Comparison of ENCODE assay signal across 6 cellular contexts in genomic region chr16:23595246-23595950, GRCh38. TPM values are rescaled to one million over a fixed set of nuclear protein-coding genes. Genes with fewer than 3 reads are reported as not detected.
DNase-seq lines count a peak whose midpoint lies in the region; ATAC-seq and TF ChIP-seq lines count a peak whose summit lies in the region.

No MANE protein-coding gene starts in this region.

- H3K36me3 Mint-ChIP-seq in activated naive CD8-positive, alpha-beta T cell treated with anti-CD3 and anti-CD28 coated beads, Interleukin-2, amount 10 ng/mL, durations not matched to agents 7 days and 5 days, result peaks cover 18% of the 10 kb centered on the region
- peaks cover 18% of the 10 kb centered on the region for H3K36me3 Mint-ChIP-seq in mesothelial cell of epicardium

- H3K27me3 Mint-ChIP-seq in activated naive CD8-positive, alpha-beta T cell treated with anti-CD3 and anti-CD28 coated beads, Interleukin-2, amount 10 ng/mL, durations not matched to agents 7 days and 5 days, result no peaks in the 10 kb centered on the region
- no peaks in the 10 kb centered on the region for H3K27me3 Mint-ChIP-seq in mesothelial cell of epicardium (ENCODE audit: low read depth)

- POLR2A ChIA-PET in activated naive CD8-positive, alpha-beta T cell treated with anti-CD3 and anti-CD28 coated beads, Interleukin-2, amount 10 ng/mL, durations not matched to agents 7 days and 5 days (lab: Charles Lee), result interaction anchor here (1.0 kb wide), 1 partner anchor 39 kb away, joined by 3 read pairs; no protein-coding TSS in a partner anchor

- peak overlapping the region; percentile 57 for H3K27ac Mint-ChIP-seq in activated naive CD8-positive, alpha-beta T cell treated with anti-CD3 and anti-CD28 coated beads, Interleukin-2, amount 10 ng/mL, durations not matched to agents 7 days and 5 days
- H3K27ac Mint-ChIP-seq in mesothelial cell of epicardium, result peak overlapping the region; percentile 34

- TF ChIP-seq CTCF in mesothelial cell of epicardium (IDR thresholded peaks at IDR 0.05; ENCODE audit: unreplicated experiment), result no peak

- no peaks in the 10 kb centered on the region for H3K9me3 Mint-ChIP-seq in activated naive CD8-positive, alpha-beta T cell treated with anti-CD3 and anti-CD28 coated beads, Interleukin-2, amount 10 ng/mL, durations not matched to agents 7 days and 5 days
- H3K9me3 Mint-ChIP-seq in mesothelial cell of epicardium, result no peaks in the 10 kb centered on the region

- peak overlapping the region; percentile 84 for H3K4me3 Mint-ChIP-seq in activated naive CD8-positive, alpha-beta T cell treated with anti-CD3 and anti-CD28 coated beads, Interleukin-2, amount 10 ng/mL, durations not matched to agents 7 days and 5 days
- peak overlapping the region; percentile 81 for H3K4me3 Mint-ChIP-seq in mesothelial cell of epicardium

- no peak for DNase-seq in activated naive CD8-positive, alpha-beta T cell treated with anti-CD3 and anti-CD28 coated beads, Interleukin-2, amount 10 ng/mL, durations not matched to agents 7 days and 5 days
- peak in 1 of 2 experiments; percentile 37 for DNase-seq in mesothelial cell of epicardium (ENCODE audit: low spot score in 2 of 2, unreplicated experiment in 2 of 2)
- DNase-seq in NCI-H2171 treated with DMSO at 0.1 percent for 48 hours (lab: John Stamatoyannopoulos, UW), result no peak
- no peak for DNase-seq in HuH-7.5 (ENCODE audit: low spot score)
- no peak for DNase-seq in midbrain (lab: John Stamatoyannopoulos, UW)

- peak; percentile 13 for ATAC-seq in HG02938 (IDR thresholded peaks at IDR 0.05; ENCODE audit: unreplicated experiment)
- no peak for ATAC-seq in activated naive CD8-positive, alpha-beta T cell treated with anti-CD3 and anti-CD28 coated beads, Interleukin-2, amount 10 ng/mL, durations not matched to agents 7 days and 5 days (ENCODE audit: low read depth)

- peaks cover 20% of the 10 kb centered on the region for H3K4me1 Mint-ChIP-seq in activated naive CD8-positive, alpha-beta T cell treated with anti-CD3 and anti-CD28 coated beads, Interleukin-2, amount 10 ng/mL, durations not matched to agents 7 days and 5 days
- H3K4me1 Mint-ChIP-seq in mesothelial cell of epicardium, result peaks cover 9% of the 10 kb centered on the region

RNA-seq across cellular contexts. Expression of gene NDUFAB1, which starts 0.7 kb away (rescaled TPM):
- 10 to 100 TPM; 65.0 to 66.3 TPM for total RNA-seq in activated naive CD8-positive, alpha-beta T cell treated with anti-CD3 and anti-CD28 coated beads, Interleukin-2, amount 10 ng/mL, durations not matched to agents 7 days and 5 days
- 61.0 to 66.7 TPM (median 63.7 TPM) in 3 replicates for total RNA-seq in mesothelial cell of epicardium

RNA-seq across cellular contexts. Expression of gene UBFD1, which starts 37.9 kb away (rescaled TPM):
- total RNA-seq in activated naive CD8-positive, alpha-beta T cell treated with anti-CD3 and anti-CD28 coated beads, Interleukin-2, amount 10 ng/mL, durations not matched to agents 7 days and 5 days, result 10 to 100 TPM; 43.3 to 44.6 TPM
- total RNA-seq in mesothelial cell of epicardium, result 99.6 to 114 TPM (median 109 TPM) in 3 replicates

RNA-seq across cellular contexts. Expression of gene EARS2, which starts 38.2 kb away (rescaled TPM):
- 10 to 100 TPM; 11.0 to 11.2 TPM for total RNA-seq in activated naive CD8-positive, alpha-beta T cell treated with anti-CD3 and anti-CD28 coated beads, Interleukin-2, amount 10 ng/mL, durations not matched to agents 7 days and 5 days
- total RNA-seq in mesothelial cell of epicardium, result 29.0 to 35.6 TPM (median 32.5 TPM) in 3 replicates

RNA-seq across cellular contexts. Expression of gene PALB2, which starts 45.7 kb away (rescaled TPM):
- 10 to 100 TPM; 20.2 to 21.3 TPM for total RNA-seq in activated naive CD8-positive, alpha-beta T cell treated with anti-CD3 and anti-CD28 coated beads, Interleukin-2, amount 10 ng/mL, durations not matched to agents 7 days and 5 days
- 15.4 to 15.6 TPM (median 15.6 TPM) in 3 replicates for total RNA-seq in mesothelial cell of epicardium

RNA-seq across cellular contexts. Expression of gene DCTN5, which starts 45.9 kb away (rescaled TPM):
- 10 to 100 TPM; 83.9 to 89.3 TPM for total RNA-seq in activated naive CD8-positive, alpha-beta T cell treated with anti-CD3 and anti-CD28 coated beads, Interleukin-2, amount 10 ng/mL, durations not matched to agents 7 days and 5 days
- total RNA-seq in mesothelial cell of epicardium, result 74.1 to 77.7 TPM (median 77.5 TPM) in 3 replicates
